3 cellular contexts compared by ENCODE assay signal in genomic region chr12:73841963-73842362, GRCh38.
TF ChIP-seq lines count a peak whose summit lies in the region.

No MANE protein-coding gene starts in this region.

TF ChIP-seq in A549, 52 proteins besides CTCF, POLR2A, EP300 and RAD21:
- TF ChIP-seq MAFK (IDR thresholded peaks at IDR 0.05; ENCODE audit: partially characterized antibody) (peak; percentile 90), ZC3H11A (IDR thresholded peaks at IDR 0.05) (no peak)

TF ChIP-seq in IMR-90, 13 proteins besides CTCF, POLR2A, EP300 and RAD21 (continued from another document):
- no peak for TF ChIP-seq BHLHE40 (IDR thresholded peaks at IDR 0.05; ENCODE audit: low read depth, low read length)

TF ChIP-seq in K562, 482 proteins besides CTCF, POLR2A, EP300 and RAD21 (continued from another document):
- no peak for TF ChIP-seq PBX2 (CRISPR knock-in tag; IDR thresholded peaks at IDR 0.05; ENCODE audit: low read depth)
- no peak for TF ChIP-seq PBX2 (tag; conservative IDR thresholded peaks at IDR 0.05; ENCODE audit: low read depth)
- TF ChIP-seq HSF4 (CRISPR knock-in tag; IDR thresholded peaks at IDR 0.05; ENCODE audit: borderline replicate concordance) = no peak
- TF ChIP-seq MTA2 (IDR thresholded peaks at IDR 0.05; ENCODE audit: low read depth) = no peak
- no peak for TF ChIP-seq L3MBTL2 (IDR thresholded peaks at IDR 0.05)
- TF ChIP-seq E2F5 (CRISPR knock-in tag; IDR thresholded peaks at IDR 0.05) = no peak
- TF ChIP-seq ELF4 (CRISPR knock-in tag; IDR thresholded peaks at IDR 0.05) = no peak
- no peak for TF ChIP-seq PKNOX1 (IDR thresholded peaks at IDR 0.05)
- TF ChIP-seq ZNF316 (IDR thresholded peaks at IDR 0.05) = peak; percentile 74
- no peak for TF ChIP-seq DNMT1 (IDR thresholded peaks at IDR 0.05)
- peak; percentile 43; the same call in 1 of the 2 replicates for TF ChIP-seq C11orf30 (IDR thresholded peaks at IDR 0.05; ENCODE audit: low read depth)
- no peak for TF ChIP-seq PCBP2 (IDR thresholded peaks at IDR 0.05; ENCODE audit: low read depth, low read length, poor library complexity, severe bottlenecking)
- no peak for TF ChIP-seq TSHZ1 (CRISPR knock-in tag; IDR thresholded peaks at IDR 0.05)
- no peak for TF ChIP-seq CBFA2T3 (IDR thresholded peaks at IDR 0.05)
- TF ChIP-seq MAFG (tag; conservative IDR thresholded peaks at IDR 0.05) = peak; percentile 53; the same call in 1 of the 2 replicates
- no peak for TF ChIP-seq ZBTB1 (CRISPR knock-in tag; IDR thresholded peaks at IDR 0.05; ENCODE audit: borderline replicate concordance, low read depth)
- no peak for TF ChIP-seq RBFOX2 (IDR thresholded peaks at IDR 0.05; ENCODE audit: low read depth, low read length)
- peak; percentile 48 for TF ChIP-seq MAFF (IDR thresholded peaks at IDR 0.05; ENCODE audit: low read length)
- TF ChIP-seq MTA3 (IDR thresholded peaks at IDR 0.05; ENCODE audit: borderline replicate concordance) = no peak
- TF ChIP-seq NCOA6 (IDR thresholded peaks at IDR 0.05) = no peak
- TF ChIP-seq MCM3 (IDR thresholded peaks at IDR 0.05) = no peak
- no peak for TF ChIP-seq ELF2 (CRISPR knock-in tag; IDR thresholded peaks at IDR 0.05)
- TF ChIP-seq SNRNP70 (optimal IDR thresholded peaks at IDR 0.05; ENCODE audit: low read depth, low read length) = no peak
TF ChIP-seq in K562: peak in this region for 4.
